In the genomic region with DNA sequence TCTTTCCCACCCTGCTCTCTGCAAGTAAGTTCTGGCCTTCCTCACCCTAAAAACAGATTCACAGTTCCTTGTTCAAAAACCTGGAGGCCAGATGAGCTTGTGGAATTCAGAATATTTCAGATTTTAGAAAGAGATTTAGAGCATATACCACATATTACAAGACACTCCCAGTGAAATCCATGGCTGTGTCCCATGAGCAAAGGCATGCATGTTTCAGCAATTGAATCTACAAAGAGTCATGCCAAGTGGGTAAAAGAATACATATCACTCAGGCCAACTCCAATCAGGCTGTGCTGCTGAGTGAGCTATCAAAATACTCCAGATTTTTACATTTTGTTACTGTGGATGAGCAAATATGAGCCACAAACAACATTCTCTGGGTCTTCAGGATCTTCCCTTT, we compare ENCODE assay signal across 22 cellular contexts. TPM values are rescaled to one million over a fixed set of nuclear protein-coding genes. Genes with fewer than 3 reads are reported as not detected.
A peak's percentile ranks its signal among the peaks of the same experiment; 100 is the strongest.
DNase-seq lines count a peak whose midpoint lies in the region; ATAC-seq and TF ChIP-seq lines count a peak whose summit lies in the region.
"Had no signal": no experiment of that assay in that cellular context is flagged by ENCODE, and none has a peak within 500 bp of the region (broad histone marks: within the 10 kb centered on the region; RNA-seq: fewer than 3 reads in every experiment).

No MANE protein-coding gene starts in this region.

- CTCF ChIA-PET in mammary epithelial cell (lab: Charles Lee; ENCODE audit: low non-redundant PET) = interaction anchor here (0.6 kb wide), 1 partner anchor 192 kb away, joined by 3 read pairs; no protein-coding TSS in a partner anchor

- intact Hi-C loops in thyroid gland (cut with DNase I) = no loop called here
- intact Hi-C loops in mammary epithelial cell (cut with micrococcal nuclease) = no loop called here

- H2AFZ ChIP-seq in mammary epithelial cell (ENCODE audit: low read depth, low read length) = no peak overlapping the region

- no peaks in the 10 kb centered on the region for H4K20me1 ChIP-seq in mammary epithelial cell (ENCODE audit: insufficient read depth, low read length)

- H3K4me1 ChIP-seq in thyroid gland = peaks cover 24 to 30% of the 10 kb centered on the region in 2 donors
- H3K4me1 ChIP-seq in mammary epithelial cell (ENCODE audit: insufficient read depth, low read length) = no peaks in the 10 kb centered on the region
- H3K4me1 ChIP-seq: SJCRH30 had no signal

- H3K36me3 ChIP-seq in thyroid gland = no peaks in the 10 kb centered on the region
- no peaks in the 10 kb centered on the region for H3K36me3 ChIP-seq in mammary epithelial cell (ENCODE audit: insufficient read depth, low read length)
- H3K36me3 ChIP-seq: ascending aorta, SJCRH30 had no signal

- H3K9ac ChIP-seq in mammary epithelial cell (ENCODE audit: insufficient read depth, low read length) = no peak overlapping the region
- H3K9ac ChIP-seq: KMS-11 had no signal

- H3K79me2 ChIP-seq in mammary epithelial cell (ENCODE audit: insufficient read depth, low read length) = no peaks in the 10 kb centered on the region

- no TSS peak for BruUV-seq in mammary epithelial cell (replicated peaks; lab: Mats Ljungman, UMichigan)

- ATAC-seq in SK-N-SH treated with all-trans-retinoic acid at 6 μM for 48 hours = peak; percentile 69
- ATAC-seq in GM21737 (IDR thresholded peaks at IDR 0.05; ENCODE audit: unreplicated experiment) = no peak

- TF ChIP-seq CTCF in thyroid gland (IDR thresholded peaks at IDR 0.05) (no peak), mammary epithelial cell (conservative IDR thresholded peaks at IDR 0.05 in 1 of 2, IDR thresholded peaks at IDR 0.05 in 1 of 2; ENCODE audit: extremely low read depth in 1 of 2, insufficient read depth in 1 of 2, low read depth in 1 of 2, low read length in 2 of 2) (no peak)

- no peaks in the 10 kb centered on the region for H3K9me3 ChIP-seq in thyroid gland
- no peaks in the 10 kb centered on the region for H3K9me3 ChIP-seq in mammary epithelial cell (replicated peaks; ENCODE audit: insufficient read depth, low read length)
- H3K9me3 ChIP-seq: ascending aorta, SJCRH30 had no signal

- H3K27ac ChIP-seq in thyroid gland (peak overlapping the region in 2 of 3 donors; percentile 39 to 65), mammary epithelial cell (ENCODE audit: insufficient read depth, low read depth, low read length) (no peak overlapping the region)
- H3K27ac ChIP-seq: KMS-11, SJCRH30 had no signal

- H3K4me2 ChIP-seq in mammary epithelial cell (ENCODE audit: insufficient read depth, low read depth, low read length) = no peak overlapping the region
- H3K4me2 ChIP-seq: KMS-11 had no signal

- no peak for TF ChIP-seq POLR2A in thyroid gland (IDR thresholded peaks at IDR 0.05)

- DNase-seq in EH (ENCODE audit: low read depth) (peak; percentile 65), fibroblast of peridontal ligament (ENCODE audit: extremely low read depth) (peak; percentile 87), thyroid gland (no peak), NCI-H446 treated with DMSO at 0.1 percent for 48 hours (lab: John Stamatoyannopoulos, UW) (no peak), mammary epithelial cell (no peak)
- DNase-seq: activated CD4-positive, alpha-beta T cell treated with anti-CD3 and anti-CD28 coated beads, Interleukin-2, amount 50 U/mL, for 48 hours; activated CD4-positive, CD25-positive, alpha-beta regulatory T cell; activated CD8-positive, alpha-beta memory T cell treated with anti-CD3 and anti-CD28 coated beads, Interleukin-2, amount 50 U/mL, for 4 hours; caudate nucleus; DMS153; head of caudate nucleus; MM.1S; NCI-H1417 treated with DMSO at 0.1 percent for 48 hours; NCI-H2107; NCI-H774; SJCRH30; small intestine; T-helper 1 cell had no signal

- H3K4me3 ChIP-seq in thyroid gland (replicated peaks in 1 of 3) (no peak overlapping the region), mammary epithelial cell (replicated peaks in 1 of 3; ENCODE audit: insufficient read depth in 1 of 3, low read depth in 2 of 3, low read length in 3 of 3) (no peak overlapping the region)
- H3K4me3 ChIP-seq: ascending aorta, SJCRH30 had no signal

- H3K27me3 ChIP-seq in thyroid gland = no peaks in the 10 kb centered on the region
- H3K27me3 ChIP-seq in mammary epithelial cell (ENCODE audit: insufficient read depth, low read length) = no peaks in the 10 kb centered on the region
- H3K27me3 ChIP-seq: ascending aorta, SJCRH30 had no signal

- dilution Hi-C loops in mammary epithelial cell (cut with HindIII; ENCODE audit: low sequenced_read_pairs) = no loop called here

- in situ Hi-C loops in mammary epithelial cell (cut with MboI; ENCODE audit: low sequenced_read_pairs in 2 of 2) = no loop called here

TF ChIP-seq in SK-N-SH treated with all-trans-retinoic acid at 6 μM for 48 hours, 23 proteins besides CTCF, POLR2A, EP300 and RAD21:
- TF ChIP-seq TCF4 (CRISPR knock-in tag; IDR thresholded peaks at IDR 0.05; ENCODE audit: borderline replicate concordance) (0 out of 2 replicates have a peak, but pooled peaks have one; percentile 13), ISL1 (CRISPR knock-in tag; IDR thresholded peaks at IDR 0.05) (0 out of 2 replicates have a peak, but pooled peaks have one; percentile 32), ESRRG (CRISPR knock-in tag; IDR thresholded peaks at IDR 0.05) (no peak)

RNA-seq across cellular contexts. Expression of a gene that starts 10.2 kb away (rescaled TPM):
- 10 to 100 TPM; 42.1 to 78.3 (median 61.7) TPM for total RNA-seq in thyroid gland
- 10 to 100 TPM in 1 of 2 donors, 1 to 10 TPM in 1; 7.8 to 69.7 TPM for total RNA-seq in mammary epithelial cell
- 4.8 TPM for polyA plus RNA-seq in mammary epithelial cell
- 3.5 TPM for polyA minus RNA-seq in mammary epithelial cell

Comparison
In these comparisons a context has a peak if more than half of its experiments do, and no peak if none do; other contexts are left out.
1. DNase-seq: peak in EH (single experiment) and fibroblast of peridontal ligament (single experiment); none in thyroid gland (0 of 2), NCI-H446 treated with DMSO at 0.1 percent for 48 hours (single experiment) and mammary epithelial cell (single experiment).